ENCODE assay signal across 8 cellular contexts in genomic region chr3:45688194-45688881, GRCh38. TPM values are rescaled to one million over a fixed set of nuclear protein-coding genes. Genes with fewer than 3 reads are reported as not detected.
DNase-seq lines count a peak whose midpoint lies in the region; ATAC-seq and TF ChIP-seq lines count a peak whose summit lies in the region.

No MANE protein-coding gene starts in this region.

- H3K36me3 ChIP-seq in HCT116 (ENCODE audit: control insufficient read depth in 1 of 2, insufficient read depth in 2 of 2, low read length in 2 of 2) (0 out of 4 replicates have a peak, but pooled peaks cover 0 to 4% of the 10 kb centered on the region in 2 experiments), gastroesophageal sphincter (peaks cover 0 to 14% of the 10 kb centered on the region in 2 donors)

- TF ChIP-seq RAD21 in HCT116 (IDR thresholded peaks at IDR 0.05; ENCODE audit: low read depth): no peak

- RAD21 ChIA-PET in HCT116 (lab: Charles Lee; ENCODE audit: low non-redundant PET in 1 of 2, low total read pairs in 2 of 2, uncharacterized antibody in 2 of 2, unreplicated experiment in 2 of 2): no interaction called here

- peaks cover 40% of the 10 kb centered on the region for H3K79me2 ChIP-seq in HCT116 (ENCODE audit: insufficient read depth, low read length)

- no peaks in the 10 kb centered on the region for H3K27me3 Mint-ChIP-seq in osteocyte (ENCODE audit: unreplicated experiment)

- H3K9ac ChIP-seq in HCT116 (ENCODE audit: low read length): peak overlapping the region; percentile 83

- TF ChIP-seq CTCF in HCT116 (IDR thresholded peaks at IDR 0.05 in 2 of 3, conservative IDR thresholded peaks at IDR 0.05 in 1 of 3; ENCODE audit: borderline replicate concordance in 1 of 3, insufficient read depth in 1 of 3, low read depth in 2 of 3, low read length in 2 of 3): no peak
- TF ChIP-seq CTCF in gastroesophageal sphincter (IDR thresholded peaks at IDR 0.05): peak in 2 of 4 experiments; percentile 9 to 20
- peak; percentile 18 for TF ChIP-seq CTCF in osteocyte (IDR thresholded peaks at IDR 0.05)

- H3K9me3 ChIP-seq in HCT116 (ENCODE audit: control insufficient read depth in 1 of 2, insufficient read depth in 1 of 2, low read depth in 1 of 2, low read length in 2 of 2) (no peaks in the 10 kb centered on the region), gastroesophageal sphincter (no peaks in the 10 kb centered on the region)

- no peaks in the 10 kb centered on the region for H3K9me3 Mint-ChIP-seq in osteocyte (ENCODE audit: unreplicated experiment)

- peak overlapping the region; percentile 86 for H3K4me2 ChIP-seq in HCT116 (ENCODE audit: low read length)

- H4K20me1 ChIP-seq in HCT116 (ENCODE audit: insufficient read depth): no peaks in the 10 kb centered on the region

- intact Hi-C loops in HCT116 (cut with micrococcal nuclease): no loop called here

- H2AFZ ChIP-seq in HCT116 (ENCODE audit: low read depth, low read length, poor library complexity, severe bottlenecking): no peak overlapping the region

- peaks cover 3% of the 10 kb centered on the region for H3K36me3 Mint-ChIP-seq in osteocyte (ENCODE audit: unreplicated experiment)

- H3K27me3 ChIP-seq in HCT116 (ENCODE audit: insufficient read depth, low read length) (no peaks in the 10 kb centered on the region), gastroesophageal sphincter (no peaks in the 10 kb centered on the region)

- POLR2A ChIA-PET in HCT116 (lab: Charles Lee): no interaction called here

- TSS peak; percentile 89 for BruUV-seq in HCT116 (replicated peaks; lab: Mats Ljungman, UMichigan)

- no peak for TF ChIP-seq EP300 in gastroesophageal sphincter (IDR thresholded peaks at IDR 0.05)

- peak overlapping the region; percentile 90 for H3K27ac Mint-ChIP-seq in osteocyte (ENCODE audit: unreplicated experiment)

- DNase-seq in Caki2 (ENCODE audit: low read depth) (peak; percentile 30), HCT116 (ENCODE audit: low read depth, low spot score) (no peak), NCI-H69 (lab: John Stamatoyannopoulos, UW) (peak; percentile 81), osteocyte (ENCODE audit: extremely low spot score, unreplicated experiment) (no peak), GM19240 (ENCODE audit: insufficient read length, low spot score) (no peak)
- DNase-seq in activated T-cell treated with anti-CD3 and anti-CD28 coated beads, Interleukin-2, amount 50 U/mL, for 48 hours: peak; percentile 67 to 68

- CTCF ChIA-PET in HCT116 (lab: Charles Lee): no interaction called here

- in situ Hi-C loops in Caki2 (cut with HindIII; ENCODE audit: low pct_unique_long_range_greater_than_20kb, low sequenced_read_pairs): no loop called here

- no peak for TF ChIP-seq POLR2A in HCT116 (IDR thresholded peaks at IDR 0.05; ENCODE audit: borderline replicate concordance, extremely low read depth, insufficient read depth, insufficient read length)
- TF ChIP-seq POLR2A in gastroesophageal sphincter (IDR thresholded peaks at IDR 0.05): no peak

- WGBS in gastroesophageal sphincter (ENCODE audit: low coverage in 1 of 2), 2 donors: 2 to 3% methylated on average over 22 to 25 of the region's 35 CpGs

- H3K27ac ChIP-seq in HCT116 (ENCODE audit: low read depth, low read length) (peak overlapping the region; percentile 38), gastroesophageal sphincter (peak overlapping the region; percentile 35 to 94 (median 90))

- H3K4me3 Mint-ChIP-seq in osteocyte (ENCODE audit: unreplicated experiment): peak overlapping the region; percentile 84

- peaks cover 8 to 20% of the 10 kb centered on the region in 2 experiments; a peak in 3 of 4 replicates for H3K4me1 ChIP-seq in HCT116 (ENCODE audit: control insufficient read depth in 1 of 2, insufficient read depth in 2 of 2, low read length in 2 of 2)
- peaks cover 6 to 47% (median 28%) of the 10 kb centered on the region in 3 donors for H3K4me1 ChIP-seq in gastroesophageal sphincter

- ATAC-seq in HCT116 (no peak), gastroesophageal sphincter (no peak), HG02852 (IDR thresholded peaks at IDR 0.05; ENCODE audit: unreplicated experiment) (no peak)

- H3K4me3 ChIP-seq in HCT116 (replicated peaks in 1 of 2; ENCODE audit: low read depth in 1 of 2, low read length in 2 of 2): peak overlapping the region; percentile 86 to 87
- peak overlapping the region; percentile 88 to 89 for H3K4me3 ChIP-seq in gastroesophageal sphincter

- peaks cover 30% of the 10 kb centered on the region for H3K4me1 Mint-ChIP-seq in osteocyte (ENCODE audit: unreplicated experiment)

- H3K9me2 ChIP-seq in HCT116 (ENCODE audit: insufficient read depth): no peaks in the 10 kb centered on the region

TF ChIP-seq in HCT116, 20 proteins besides CTCF, POLR2A, EP300 and RAD21:
- TF ChIP-seq POLR2AphosphoS5 (IDR thresholded peaks at IDR 0.05; ENCODE audit: low read depth, low read length): no peak
- no peak for TF ChIP-seq CBX3 (IDR thresholded peaks at IDR 0.05; ENCODE audit: low read depth)
- no peak for TF ChIP-seq ZFX (IDR thresholded peaks at IDR 0.05)
- TF ChIP-seq ELF1 (IDR thresholded peaks at IDR 0.05; ENCODE audit: borderline replicate concordance, low read depth): no peak

RNA-seq across cellular contexts. Expression of gene SACM1L, which starts 0.9 kb away (rescaled TPM):
- 9.9 and 26.2 TPM in 2 replicates for total RNA-seq in Caki2 (2014; rRNA removed; shearing (Covaris generic); ENCODE audit: low replicate concordance)
- total RNA-seq in HCT116 (2021; ENCODE audit: unreplicated experiment) (27.3 TPM), gastroesophageal sphincter (10 to 100 TPM; 31.9 to 52.6 (median 38.2) TPM), osteocyte (38.3 and 40.8 TPM in 2 replicates)
- polyA plus RNA-seq in HCT116 (2012): 10.0 and 12.3 TPM in 2 replicates

Comparison
In these comparisons a context has a peak if more than half of its experiments do, and no peak if none do; other contexts are left out.
1. DNase-seq: peak in Caki2 (single experiment), NCI-H69 (single experiment) and activated T-cell treated with anti-CD3 and anti-CD28 coated beads, Interleukin-2, amount 50 U/mL, for 48 hours (2 of 2); none in HCT116 (single experiment), osteocyte (single experiment) and GM19240 (single experiment).